13 cellular contexts compared by ENCODE assay signal in the genomic region with DNA sequence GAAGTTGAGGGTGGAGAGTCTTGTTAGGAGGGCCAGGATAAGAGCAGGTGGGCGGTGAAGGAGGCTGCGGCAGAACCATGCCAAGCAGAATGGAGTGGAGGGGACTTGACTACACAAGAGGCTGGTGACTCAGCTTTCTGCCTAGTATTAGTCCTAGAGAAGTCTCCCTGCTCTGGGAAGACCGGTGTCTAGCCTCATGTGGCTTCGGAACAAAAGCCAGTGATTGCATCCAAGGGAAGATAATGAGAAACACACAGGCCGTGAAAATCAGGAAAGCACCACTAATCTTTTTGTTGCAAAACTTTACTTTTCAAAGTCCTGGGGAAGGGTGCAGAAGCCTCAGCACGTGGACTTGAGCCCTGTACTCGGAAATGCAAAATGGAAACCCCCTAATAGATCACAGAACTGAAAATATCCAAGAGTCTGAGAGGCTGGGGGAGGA. TPM values are rescaled to one million over a fixed set of nuclear protein-coding genes. Genes with fewer than 3 reads are reported as not detected.
A peak's percentile ranks its signal among the peaks of the same experiment; 100 is the strongest.
DNase-seq lines count a peak whose midpoint lies in the region; ATAC-seq, FAIRE-seq and TF ChIP-seq lines count a peak whose summit lies in the region.
"Had no signal": no experiment of that assay in that cellular context is flagged by ENCODE, and none has a peak within 500 bp of the region (broad histone marks: within the 10 kb centered on the region; RNA-seq: fewer than 3 reads in every experiment).

No MANE protein-coding gene starts in this region.

- FAIRE-seq in small intestine (lab: Jason Lieb, UNC) = no peak

- in situ Hi-C loops in SK-MEL-5 (cut with HindIII; ENCODE audit: low pct_unique_long_range_greater_than_20kb, low sequenced_read_pairs) = no loop called here

- DNase-seq in SK-MEL-5 (ENCODE audit: low read depth, low spot score) (peak; percentile 9), left cardiac atrium (peak; percentile 30), stromal cell of bone marrow (ENCODE audit: low read depth) (peak; percentile 63), small intestine (no peak), osteocyte (ENCODE audit: extremely low spot score, unreplicated experiment) (no peak), NCI-H1436 treated with DMSO at 0.1 percent for 48 hours (lab: John Stamatoyannopoulos, UW) (no peak), NCI-H2171 (lab: John Stamatoyannopoulos, UW) (no peak)
- DNase-seq: activated effector memory CD4-positive, alpha-beta T cell treated with anti-CD3 and anti-CD28 coated beads, Interleukin-2, amount 50 U/mL, for 16 hours; NCI-H1092 treated with DMSO at 0.1 percent for 48 hours; stimulated activated naive CD8-positive, alpha-beta T cell treated with anti-CD3 and anti-CD28 coated beads, Interleukin-15, Interleukin-2, amounts not matched to agents 100 U/mL and 50 U/mL, for 24 hours had no signal

- H3K27me3 ChIP-seq in small intestine (ENCODE audit: control insufficient read depth in 2 of 2, insufficient read depth in 2 of 2, low read length in 2 of 2) = no peaks in the 10 kb centered on the region

- ATAC-seq in GM19023 (IDR thresholded peaks at IDR 0.05; ENCODE audit: unreplicated experiment) (peak; percentile 53), left cardiac atrium (peak; percentile 47 to 95)
- ATAC-seq: esophagus mucosa; stimulated activated naive CD8-positive, alpha-beta T cell treated with anti-CD3 and anti-CD28 coated beads, Interleukin-15, Interleukin-2, amounts not matched to agents 100 U/mL and 50 U/mL, for 24 hours had no signal

- H3K9me3 Mint-ChIP-seq in osteocyte (ENCODE audit: unreplicated experiment) = no peaks in the 10 kb centered on the region

- H3K4me3 ChIP-seq in small intestine (ENCODE audit: low read depth in 1 of 2, low read length in 2 of 2) = no peak overlapping the region

- no peaks in the 10 kb centered on the region for H3K9me3 ChIP-seq in small intestine (ENCODE audit: control insufficient read depth, low read depth)

- no peaks in the 10 kb centered on the region for H3K36me3 ChIP-seq in small intestine (ENCODE audit: control insufficient read depth in 2 of 2, insufficient read depth in 2 of 2, low read length in 2 of 2)

- intact Hi-C loops in left cardiac atrium (cut with DNase I) = no loop called here

- H3K27me3 Mint-ChIP-seq in osteocyte (ENCODE audit: unreplicated experiment) = no peaks in the 10 kb centered on the region

- no peaks in the 10 kb centered on the region for H3K4me1 ChIP-seq in small intestine (ENCODE audit: control insufficient read depth in 2 of 2, insufficient read depth in 1 of 2, low read depth in 1 of 2, low read length in 1 of 2)
- H3K4me1 ChIP-seq: parathyroid adenoma had no signal

- TF ChIP-seq CTCF in osteocyte (IDR thresholded peaks at IDR 0.05) = no peak

- peaks cover 23% of the 10 kb centered on the region for H3K4me1 Mint-ChIP-seq in osteocyte (ENCODE audit: unreplicated experiment)

- H3K4me3 Mint-ChIP-seq in osteocyte (ENCODE audit: unreplicated experiment) = no peak overlapping the region

- H3K27ac Mint-ChIP-seq in osteocyte (ENCODE audit: unreplicated experiment) = no peak overlapping the region

- WGBS in small intestine, 3 donors = 54 to 79% (median 75%) methylated on average over 7 of the region's 7 CpGs

- H3K27ac ChIP-seq in small intestine (ENCODE audit: low read depth in 1 of 2, low read length in 1 of 2) = no peak overlapping the region
- H3K27ac ChIP-seq: parathyroid adenoma had no signal

- peaks cover 23% of the 10 kb centered on the region for H3K36me3 Mint-ChIP-seq in osteocyte (ENCODE audit: unreplicated experiment)

RNA-seq across cellular contexts. Expression of a gene that starts 31.3 kb away (rescaled TPM):
- total RNA-seq in SK-MEL-5 (2014; rRNA removed; shearing (Covaris generic)) = 31.2 and 32.8 TPM in 2 replicates
- polyA plus RNA-seq in SK-MEL-5 (2015; cell fraction: cytosol; rRNA removed) = 34.9 and 48.6 TPM in 2 replicates
- 53.8 and 55.6 TPM in 2 replicates for polyA plus RNA-seq in SK-MEL-5 (2015; cell fraction: nucleus; rRNA removed)
- 10 to 100 TPM; 75.1 to 80.3 TPM for total RNA-seq in left cardiac atrium
- polyA plus RNA-seq in small intestine = 10 to 100 TPM in 1 of 3 donors, 1 to 10 TPM in 1, under 1 TPM in 1; 0.89 to 11.1 (median 2.7) TPM
- total RNA-seq in osteocyte = 173 and 185 TPM in 2 replicates

Comparison
In these comparisons a context has a peak if more than half of its experiments do, and no peak if none do; other contexts are left out.
1. DNase-seq: peak in SK-MEL-5 (single experiment), left cardiac atrium (single experiment) and stromal cell of bone marrow (single experiment); none in small intestine (single experiment), osteocyte (single experiment), NCI-H1436 treated with DMSO at 0.1 percent for 48 hours (single experiment) and NCI-H2171 (single experiment).